In genomic region chr9:93126151-93126781, GRCh38 we compare ENCODE assay signal across 11 cellular contexts. TPM values are rescaled to one million over a fixed set of nuclear protein-coding genes. Genes with fewer than 3 reads are reported as not detected.
DNase-seq lines count a peak whose midpoint lies in the region; ATAC-seq and TF ChIP-seq lines count a peak whose summit lies in the region.
"Had no signal": no experiment of that assay in that cellular context is flagged by ENCODE, and none has a peak within 500 bp of the region (broad histone marks: within the 10 kb centered on the region; RNA-seq: fewer than 3 reads in every experiment).

No MANE protein-coding gene starts in this region.

- WGBS in upper lobe of left lung, 2 donors, result 86 to 90% methylated on average over 18 to 23 of the region's 23 CpGs

- POLR2A ChIA-PET in naive thymus-derived CD8-positive, alpha-beta T cell (lab: Charles Lee), result interaction anchor here (0.7 to 7.8 kb wide), 11 partner anchors 8 to 162 kb away, joined by 3 to 54 read pairs (median 4); partner anchors contain the start of genes CARD19 and NINJ1

- no peaks in the 10 kb centered on the region for H3K9me3 Mint-ChIP-seq in activated naive CD4-positive, alpha-beta T cell treated with anti-CD3 and anti-CD28 coated beads for 36 hours
- H3K9me3 Mint-ChIP-seq in central memory CD8-positive, alpha-beta T cell, result no peaks in the 10 kb centered on the region
- no peaks in the 10 kb centered on the region for H3K9me3 Mint-ChIP-seq in naive thymus-derived CD8-positive, alpha-beta T cell

- peaks cover 11 to 49% (median 38%) of the 10 kb centered on the region in 4 donors for H3K36me3 ChIP-seq in upper lobe of left lung

- peak overlapping the region; percentile 85 for H3K27ac Mint-ChIP-seq in activated naive CD4-positive, alpha-beta T cell treated with anti-CD3 and anti-CD28 coated beads for 36 hours
- H3K27ac Mint-ChIP-seq in central memory CD8-positive, alpha-beta T cell (ENCODE audit: low read depth), result peak overlapping the region; percentile 91
- peak overlapping the region; percentile 93 to 99 (median 97) for H3K27ac Mint-ChIP-seq in naive thymus-derived CD8-positive, alpha-beta T cell
- H3K27ac Mint-ChIP-seq: B cell had no signal

- intact Hi-C loops in activated naive CD4-positive, alpha-beta T cell treated with anti-CD3 and anti-CD28 coated beads for 36 hours (cut with micrococcal nuclease), result no loop called here

- peaks cover 55% of the 10 kb centered on the region for H3K4me1 Mint-ChIP-seq in activated naive CD4-positive, alpha-beta T cell treated with anti-CD3 and anti-CD28 coated beads for 36 hours (ENCODE audit: low read depth)
- peaks cover 47% of the 10 kb centered on the region for H3K4me1 Mint-ChIP-seq in central memory CD8-positive, alpha-beta T cell
- H3K4me1 Mint-ChIP-seq in naive thymus-derived CD8-positive, alpha-beta T cell, result peaks cover 30 to 75% (median 63%) of the 10 kb centered on the region in 4 donors

- CTCF ChIA-PET in activated naive CD4-positive, alpha-beta T cell treated with anti-CD3 and anti-CD28 coated beads for 36 hours (lab: Charles Lee), result interaction anchor here (1.3 to 1.5 kb wide), 2 partner anchors 17 kb away, joined by 6 read pairs; no protein-coding TSS in a partner anchor

- no peaks in the 10 kb centered on the region for H3K9me3 ChIP-seq in upper lobe of left lung

- peak overlapping the region; percentile 63 to 99 (median 87) for H3K27ac ChIP-seq in upper lobe of left lung

- no peak for TF ChIP-seq EP300 in upper lobe of left lung (IDR thresholded peaks at IDR 0.05)

- TF ChIP-seq POLR2A in upper lobe of left lung (IDR thresholded peaks at IDR 0.05), result no peak

- H3K27me3 Mint-ChIP-seq in activated naive CD4-positive, alpha-beta T cell treated with anti-CD3 and anti-CD28 coated beads for 36 hours (ENCODE audit: low read depth), result no peaks in the 10 kb centered on the region
- H3K27me3 Mint-ChIP-seq in central memory CD8-positive, alpha-beta T cell, result no peaks in the 10 kb centered on the region
- no peaks in the 10 kb centered on the region for H3K27me3 Mint-ChIP-seq in naive thymus-derived CD8-positive, alpha-beta T cell
- H3K27me3 Mint-ChIP-seq: B cell had no signal

- H3K27me3 ChIP-seq in upper lobe of left lung, result no peaks in the 10 kb centered on the region

- peaks cover 52 to 57% (median 53%) of the 10 kb centered on the region in 4 donors for H3K4me1 ChIP-seq in upper lobe of left lung

- peak; percentile 62 for ATAC-seq in central memory CD8-positive, alpha-beta T cell (replicated peaks; ENCODE audit: extremely low read depth, poor library complexity, severe bottlenecking)
- ATAC-seq in naive thymus-derived CD8-positive, alpha-beta T cell, result peak; percentile 50 to 57
- no peak for ATAC-seq in upper lobe of left lung (ENCODE audit: low FRiP score in 2 of 2)
- no peak for ATAC-seq in GM19035 (IDR thresholded peaks at IDR 0.05; ENCODE audit: unreplicated experiment)
- ATAC-seq in GM21526 (IDR thresholded peaks at IDR 0.05; ENCODE audit: low FRiP score, unreplicated experiment), result no peak

- H3K4me3 Mint-ChIP-seq in activated naive CD4-positive, alpha-beta T cell treated with anti-CD3 and anti-CD28 coated beads for 36 hours, result no peak overlapping the region
- peak overlapping the region; percentile 66 for H3K4me3 Mint-ChIP-seq in central memory CD8-positive, alpha-beta T cell
- H3K4me3 Mint-ChIP-seq in naive thymus-derived CD8-positive, alpha-beta T cell, result peak overlapping the region in 9 of 10 donors; percentile 57 to 90 (median 83)
- H3K4me3 Mint-ChIP-seq: B cell had no signal

- no peak overlapping the region for H3K4me3 ChIP-seq in upper lobe of left lung

- TF ChIP-seq CTCF in upper lobe of left lung (IDR thresholded peaks at IDR 0.05), result no peak

- DNase-seq in activated naive CD4-positive, alpha-beta T cell treated with anti-CD3 and anti-CD28 coated beads for 36 hours, result no peak
- no peak for DNase-seq in activated naive CD4-positive, alpha-beta T cell treated with Interleukin-2 at 50 U/mL for 16 hours
- DNase-seq in central memory CD8-positive, alpha-beta T cell (ENCODE audit: low spot score in 2 of 2), result no peak
- peak in 8 of 10 donors; percentile 16 to 65 (median 34) for DNase-seq in naive thymus-derived CD8-positive, alpha-beta T cell
- DNase-seq in upper lobe of left lung (peak in 1 of 2 donors; percentile 64), NCI-H1048 (lab: John Stamatoyannopoulos, UW) (no peak)
- DNase-seq: mammary epithelial cell; stimulated activated CD4-positive, alpha-beta T cell treated with anti-CD3 and anti-CD28 coated beads, Interleukin-4, amount 100 ng/mL, for 4 hours had no signal

- peaks cover 33% of the 10 kb centered on the region for H3K36me3 Mint-ChIP-seq in activated naive CD4-positive, alpha-beta T cell treated with anti-CD3 and anti-CD28 coated beads for 36 hours (ENCODE audit: low read depth)
- peaks cover 45% of the 10 kb centered on the region for H3K36me3 Mint-ChIP-seq in central memory CD8-positive, alpha-beta T cell (ENCODE audit: insufficient read depth)
- H3K36me3 Mint-ChIP-seq in naive thymus-derived CD8-positive, alpha-beta T cell, result peaks cover 0 to 31% (median 10%) of the 10 kb centered on the region in 3 donors

RNA-seq across cellular contexts. Expression of gene NINJ1, which starts 7.8 kb away (rescaled TPM):
- total RNA-seq in activated naive CD4-positive, alpha-beta T cell treated with anti-CD3 and anti-CD28 coated beads for 36 hours, result 10 to 100 TPM; 93.9 to 96.9 TPM
- 10 to 100 TPM; 33.8 to 35.6 TPM for total RNA-seq in naive thymus-derived CD8-positive, alpha-beta T cell
- polyA plus RNA-seq in naive thymus-derived CD8-positive, alpha-beta T cell, result 10 to 100 TPM; 78.5 to 97.6 (median 96.0) TPM
- total RNA-seq in upper lobe of left lung, result 10 to 100 TPM; 35.6 to 83.9 (median 56.8) TPM

RNA-seq across cellular contexts. Expression of gene CARD19, which starts 30.2 kb away (rescaled TPM):
- 10 to 100 TPM; 51.4 to 52.0 TPM for total RNA-seq in activated naive CD4-positive, alpha-beta T cell treated with anti-CD3 and anti-CD28 coated beads for 36 hours
- 10 to 100 TPM; 68.9 to 71.2 TPM for total RNA-seq in naive thymus-derived CD8-positive, alpha-beta T cell
- polyA plus RNA-seq in naive thymus-derived CD8-positive, alpha-beta T cell, result 10 to 100 TPM; 56.3 to 62.9 (median 56.9) TPM
- 10 to 100 TPM; 34.7 to 92.3 (median 41.7) TPM for total RNA-seq in upper lobe of left lung

RNA-seq across cellular contexts. Expression of gene WNK2, which starts 57.7 kb away (rescaled TPM):
- 1 to 10 TPM; 5.2 to 5.8 TPM for total RNA-seq in activated naive CD4-positive, alpha-beta T cell treated with anti-CD3 and anti-CD28 coated beads for 36 hours
- total RNA-seq in naive thymus-derived CD8-positive, alpha-beta T cell, result under 1 TPM in 1 of 2 experiments, not detected in 1; 0.27 TPM
- not detected for polyA plus RNA-seq in naive thymus-derived CD8-positive, alpha-beta T cell
- 10 to 100 TPM in 3 of 6 donors, 1 to 10 TPM in 3; 1.1 to 11.5 (median 7.3) TPM for total RNA-seq in upper lobe of left lung
- total RNA-seq: B cell had no signal

Comparison
In these comparisons a context has a peak if more than half of its experiments do, and no peak if none do; other contexts are left out.
1. DNase-seq: peak in naive thymus-derived CD8-positive, alpha-beta T cell (8 of 10); none in activated naive CD4-positive, alpha-beta T cell treated with anti-CD3 and anti-CD28 coated beads for 36 hours (single experiment), activated naive CD4-positive, alpha-beta T cell treated with Interleukin-2 at 50 U/mL for 16 hours (single experiment), central memory CD8-positive, alpha-beta T cell (0 of 2) and NCI-H1048 (single experiment).
2. ATAC-seq: peak in central memory CD8-positive, alpha-beta T cell (single experiment) and naive thymus-derived CD8-positive, alpha-beta T cell (2 of 2); none in upper lobe of left lung (0 of 2), GM19035 (single experiment) and GM21526 (single experiment).
3. Peak in every context shown above with its lines, with median percentiles within 50 percentile points of each other: H3K27ac Mint-ChIP-seq.